Comparison of ENCODE assay signal across 9 cellular contexts in genomic region chr10:80530251-80530650, GRCh38. TPM values are rescaled to one million over a fixed set of nuclear protein-coding genes. Genes with fewer than 3 reads are reported as not detected.
DNase-seq lines count a peak whose midpoint lies in the region; ATAC-seq and TF ChIP-seq lines count a peak whose summit lies in the region.
"Had no signal": no experiment of that assay in that cellular context is flagged by ENCODE, and none has a peak within 500 bp of the region (broad histone marks: within the 10 kb centered on the region; RNA-seq: fewer than 3 reads in every experiment).

No MANE protein-coding gene starts in this region.

- no peaks in the 10 kb centered on the region for H3K9me3 Mint-ChIP-seq in natural killer cell
- H3K9me3 Mint-ChIP-seq: memory B cell had no signal

- H3K4me3 Mint-ChIP-seq in natural killer cell, result no peak overlapping the region
- H3K4me3 Mint-ChIP-seq: memory B cell had no signal

- H4K20me1 ChIP-seq in DND-41 (ENCODE audit: insufficient read depth, low read length) (no peaks in the 10 kb centered on the region), mammary epithelial cell (ENCODE audit: insufficient read depth, low read length) (no peaks in the 10 kb centered on the region), MM.1S (ENCODE audit: insufficient read depth, low read length) (no peaks in the 10 kb centered on the region)

- H3K79me2 ChIP-seq in DND-41 (ENCODE audit: insufficient read depth, low read length) (no peaks in the 10 kb centered on the region), mammary epithelial cell (ENCODE audit: insufficient read depth, low read length) (no peaks in the 10 kb centered on the region), MM.1S (ENCODE audit: low read length) (no peaks in the 10 kb centered on the region)

- H2AFZ ChIP-seq in DND-41 (ENCODE audit: low read depth, low read length) (no peak overlapping the region), mammary epithelial cell (ENCODE audit: low read depth, low read length) (no peak overlapping the region), MM.1S (ENCODE audit: low read length) (no peak overlapping the region)

- dilution Hi-C loops in mammary epithelial cell (cut with HindIII; ENCODE audit: low sequenced_read_pairs), result no loop called here

- intact Hi-C loops in mammary epithelial cell (cut with micrococcal nuclease) (loop anchor here (1.0 kb wide), 2 partner anchors 86 to 147 kb away; no protein-coding TSS in a partner anchor), natural killer cell (cut with micrococcal nuclease) (no loop called here)

- H3K9me3 ChIP-seq in DND-41 (ENCODE audit: insufficient read depth, low read length, severe bottlenecking) (no peaks in the 10 kb centered on the region), mammary epithelial cell (replicated peaks; ENCODE audit: insufficient read depth, low read length) (no peaks in the 10 kb centered on the region), MM.1S (replicated peaks; ENCODE audit: insufficient read depth, low read length) (no peaks in the 10 kb centered on the region)

- H3K36me3 ChIP-seq in DND-41 (ENCODE audit: insufficient read depth, low read length) (no peaks in the 10 kb centered on the region), mammary epithelial cell (ENCODE audit: insufficient read depth, low read length) (no peaks in the 10 kb centered on the region), MM.1S (replicated peaks; ENCODE audit: insufficient read depth, low read length) (no peaks in the 10 kb centered on the region)

- no peaks in the 10 kb centered on the region for H3K36me3 Mint-ChIP-seq in natural killer cell
- H3K36me3 Mint-ChIP-seq: memory B cell had no signal

- peak overlapping the region in 1 of 2 donors; percentile 19 for H3K27ac Mint-ChIP-seq in natural killer cell
- H3K27ac Mint-ChIP-seq: memory B cell had no signal

- H3K9ac ChIP-seq in DND-41 (ENCODE audit: low read depth, low read length) (no peak overlapping the region), mammary epithelial cell (ENCODE audit: insufficient read depth, low read length) (no peak overlapping the region), MM.1S (ENCODE audit: low read length) (no peak overlapping the region)

- 32% methylated on average over 2 of the region's 2 CpGs for WGBS in mammary epithelial cell (ENCODE audit: low coverage, missing lambda C conversion rate)

- ATAC-seq in DND-41 (ENCODE audit: insufficient read depth, low read depth) (peak; percentile 49; the same call in 2 of the 3 replicates), HG02642 (IDR thresholded peaks at IDR 0.05; ENCODE audit: poor library complexity, unreplicated experiment) (peak; percentile 39), natural killer cell (peak; percentile 50 to 64 (median 54)), HG02870 (IDR thresholded peaks at IDR 0.05; ENCODE audit: unreplicated experiment) (no peak)

- CTCF ChIA-PET in mammary epithelial cell (lab: Charles Lee; ENCODE audit: low non-redundant PET), result no interaction called here

- H3F3A ChIP-seq in MM.1S (ENCODE audit: insufficient read depth, low read length), result no peaks in the 10 kb centered on the region

- H3K4me2 ChIP-seq in DND-41 (ENCODE audit: insufficient read depth, low read length) (no peak overlapping the region), mammary epithelial cell (ENCODE audit: insufficient read depth, low read depth, low read length) (no peak overlapping the region), MM.1S (ENCODE audit: low read depth, low read length) (no peak overlapping the region)

- DNase-seq in DND-41 (no peak), SK-MEL-5 (ENCODE audit: low read depth, low spot score) (peak; percentile 46), mammary epithelial cell (no peak), natural killer cell (no peak), NCI-H2081 treated with DMSO at 0.1 percent for 48 hours (lab: John Stamatoyannopoulos, UW) (no peak), MM.1S (no peak)

- no peaks in the 10 kb centered on the region for H3K9me2 ChIP-seq in MM.1S (replicated peaks; ENCODE audit: insufficient read depth, low read length)

- no peak overlapping the region for H3K27ac ChIP-seq in DND-41 (ENCODE audit: low read length)
- H3K27ac ChIP-seq in mammary epithelial cell (ENCODE audit: insufficient read depth, low read depth, low read length), result no peak overlapping the region
- no peak overlapping the region for H3K27ac ChIP-seq in MM.1S (ENCODE audit: low read length)

- BruUV-seq in mammary epithelial cell (replicated peaks; lab: Mats Ljungman, UMichigan), result no TSS peak

- in situ Hi-C loops in SK-MEL-5 (cut with HindIII; ENCODE audit: low pct_unique_long_range_greater_than_20kb, low sequenced_read_pairs), result no loop called here
- in situ Hi-C loops in mammary epithelial cell (cut with MboI; ENCODE audit: low sequenced_read_pairs in 2 of 2), result no loop called here

- H3K4me1 ChIP-seq in DND-41 (ENCODE audit: insufficient read depth, low read length) (no peaks in the 10 kb centered on the region), mammary epithelial cell (ENCODE audit: insufficient read depth, low read length) (no peaks in the 10 kb centered on the region), MM.1S (ENCODE audit: low read length) (no peaks in the 10 kb centered on the region)

- H3K4me3 ChIP-seq in DND-41 (ENCODE audit: low read depth in 1 of 2, low read length in 2 of 2), result no peak overlapping the region
- no peak overlapping the region for H3K4me3 ChIP-seq in mammary epithelial cell (replicated peaks in 1 of 3; ENCODE audit: insufficient read depth in 1 of 3, low read depth in 2 of 3, low read length in 3 of 3)
- H3K4me3 ChIP-seq in MM.1S (ENCODE audit: low read length), result no peak overlapping the region

- H3K27me3 ChIP-seq in DND-41 (ENCODE audit: insufficient read depth, low read length, poor library complexity) (no peaks in the 10 kb centered on the region), mammary epithelial cell (ENCODE audit: insufficient read depth, low read length) (no peaks in the 10 kb centered on the region), MM.1S (replicated peaks; ENCODE audit: insufficient read depth, low read length) (no peaks in the 10 kb centered on the region)

- no peaks in the 10 kb centered on the region for H3K27me3 Mint-ChIP-seq in natural killer cell (ENCODE audit: low read depth in 2 of 2)

- peaks cover 40 to 43% of the 10 kb centered on the region in 2 donors for H3K4me1 Mint-ChIP-seq in natural killer cell

- peak; percentile 37 for TF ChIP-seq CTCF in DND-41 (IDR thresholded peaks at IDR 0.05; ENCODE audit: borderline replicate concordance, extremely low read depth, low read length, poor library complexity, severe bottlenecking)
- peak; percentile 31 to 68 for TF ChIP-seq CTCF in mammary epithelial cell (conservative IDR thresholded peaks at IDR 0.05 in 1 of 2, IDR thresholded peaks at IDR 0.05 in 1 of 2; ENCODE audit: extremely low read depth in 1 of 2, insufficient read depth in 1 of 2, low read depth in 1 of 2, low read length in 2 of 2)
- TF ChIP-seq CTCF in natural killer cell (IDR thresholded peaks at IDR 0.05), result no peak
- TF ChIP-seq CTCF in MM.1S (IDR thresholded peaks at IDR 0.05; ENCODE audit: low read length), result no peak

RNA-seq across cellular contexts. Expression of gene SH2D4B, which starts 7.5 kb away (rescaled TPM):
- 0.11 and 0.13 TPM in 2 replicates for total RNA-seq in SK-MEL-5 (2014; rRNA removed; shearing (Covaris generic))
- 0.04 TPM in 1 of 2 replicates, not detected in the other for polyA plus RNA-seq in SK-MEL-5 (2015; cell fraction: cytosol; rRNA removed)
- polyA plus RNA-seq in SK-MEL-5 (2015; cell fraction: nucleus; rRNA removed), result not detected in 2 replicates
- under 1 TPM in 1 of 2 donors, not detected in 1; under 0.01 TPM for total RNA-seq in mammary epithelial cell
- polyA plus RNA-seq in mammary epithelial cell, result 0.02 TPM
- polyA minus RNA-seq in mammary epithelial cell, result not detected
- total RNA-seq in natural killer cell, result under 1 TPM; 0.19 to 0.30 (median 0.27) TPM

Comparison
In these comparisons a context has a peak if more than half of its experiments do, and no peak if none do; other contexts are left out.
1. CTCF ChIP-seq: peak in DND-41 (single experiment) and mammary epithelial cell (2 of 2); none in natural killer cell (single experiment) and MM.1S (single experiment).